9 cellular contexts compared by ENCODE assay signal in the genomic region with DNA sequence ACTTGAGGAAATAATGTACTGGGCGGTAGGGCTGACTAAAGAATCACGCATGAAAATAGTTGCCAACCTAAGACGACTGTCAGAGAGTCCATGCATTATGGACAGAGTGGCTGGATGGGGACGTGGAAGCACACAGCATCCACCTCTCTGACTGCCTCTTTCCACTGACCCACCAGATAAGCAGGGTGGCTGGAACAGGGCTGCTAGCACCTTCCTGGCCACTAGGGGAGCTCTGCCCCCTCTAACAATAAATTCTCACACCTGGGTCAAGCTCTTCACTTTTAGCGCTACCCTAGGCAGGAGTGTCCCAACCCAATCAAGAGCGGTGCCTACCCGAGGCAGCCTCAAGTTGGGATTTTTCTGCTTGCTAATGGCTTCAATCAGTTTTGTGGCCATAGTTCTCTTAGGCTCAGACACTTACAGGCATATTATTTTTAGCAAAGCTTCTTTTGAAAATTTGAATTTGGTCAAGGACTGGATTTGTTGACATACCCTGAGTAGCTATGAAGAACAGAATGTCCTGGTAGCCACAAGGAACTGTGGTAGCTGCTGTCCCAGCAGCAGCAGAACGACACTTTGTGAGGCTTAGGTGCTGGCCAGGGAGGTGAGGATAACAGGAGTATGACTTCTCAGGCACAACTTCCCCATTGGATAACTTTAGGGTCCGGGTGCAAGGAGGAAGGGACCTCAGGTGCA. TPM values are rescaled to one million over a fixed set of nuclear protein-coding genes. Genes with fewer than 3 reads are reported as not detected.
DNase-seq lines count a peak whose midpoint lies in the region; ATAC-seq, FAIRE-seq and TF ChIP-seq lines count a peak whose summit lies in the region.
"Had no signal": no experiment of that assay in that cellular context is flagged by ENCODE, and none has a peak within 500 bp of the region (broad histone marks: within the 10 kb centered on the region; RNA-seq: fewer than 3 reads in every experiment).

No MANE protein-coding gene starts in this region.

- ATAC-seq in CD4-positive, alpha-beta T cell (ENCODE audit: poor library complexity) = peak; percentile 94
- ATAC-seq in GM18907 (IDR thresholded peaks at IDR 0.05; ENCODE audit: unreplicated experiment) = peak; percentile 74

- CTCF ChIA-PET in CD4-positive, alpha-beta T cell (lab: Charles Lee) = interaction anchor here (0.5 to 3.6 kb wide), 29 partner anchors 9 to 93 kb away, joined by 3 to 32 read pairs (median 4); partner anchors contain the start of genes ARHGEF39, CCDC107, RMRP and SIT1

- no peaks in the 10 kb centered on the region for H3K9me3 ChIP-seq in CD4-positive, alpha-beta T cell (ENCODE audit: control insufficient read depth, low read length)
- H3K9me3 ChIP-seq in SU-DHL-6 (ENCODE audit: insufficient read depth, low read length) = no peaks in the 10 kb centered on the region
- no peaks in the 10 kb centered on the region for H3K9me3 ChIP-seq in ascending aorta

- POLR2A ChIA-PET in CD4-positive, alpha-beta T cell (lab: Charles Lee) = interaction anchor here (0.5 to 2.8 kb wide), 15 partner anchors 10 to 93 kb away, joined by 3 to 24 read pairs (median 5); partner anchors contain the start of genes ARHGEF39, CCDC107, CREB3 and GBA2

- H3K36me3 Mint-ChIP-seq in CD4-positive, alpha-beta T cell (ENCODE audit: low read depth) = no peaks in the 10 kb centered on the region

- FAIRE-seq in HTR-8/SVneo (lab: Jason Lieb, UNC) = peak; percentile 9

- no peaks in the 10 kb centered on the region for H3K27me3 Mint-ChIP-seq in CD4-positive, alpha-beta T cell

- H3K9me2 ChIP-seq in SU-DHL-6 (replicated peaks; ENCODE audit: insufficient read depth, low read length) = no peaks in the 10 kb centered on the region

- no peak overlapping the region for H3K4me3 Mint-ChIP-seq in CD4-positive, alpha-beta T cell

- no peak overlapping the region for H3K27ac ChIP-seq in CD4-positive, alpha-beta T cell (ENCODE audit: low read depth, low read length)
- H3K27ac ChIP-seq in SU-DHL-6 (ENCODE audit: low read depth, low read length) = no peak overlapping the region
- H3K27ac ChIP-seq in ascending aorta = peak overlapping the region; percentile 93 to 97

- no peaks in the 10 kb centered on the region for H3F3A ChIP-seq in SU-DHL-6 (ENCODE audit: insufficient read depth)

- H3K36me3 ChIP-seq in SU-DHL-6 (ENCODE audit: low read length) = peaks cover 14% of the 10 kb centered on the region; the same call in 1 of the 2 replicates
- H3K36me3 ChIP-seq in ascending aorta = peaks cover 53 to 59% of the 10 kb centered on the region in 2 donors

- H4K20me1 ChIP-seq in SU-DHL-6 (ENCODE audit: low read depth, low read length) = no peaks in the 10 kb centered on the region

- H3K27me3 ChIP-seq in CD4-positive, alpha-beta T cell (ENCODE audit: control insufficient read depth, insufficient read depth, low read length) = no peaks in the 10 kb centered on the region
- H3K27me3 ChIP-seq in SU-DHL-6 (ENCODE audit: low read length) (no peaks in the 10 kb centered on the region), ascending aorta (no peaks in the 10 kb centered on the region)

- H3K9me3 Mint-ChIP-seq in CD4-positive, alpha-beta T cell = no peaks in the 10 kb centered on the region

- peak; percentile 29 to 59 (median 40) for DNase-seq in CD4-positive, alpha-beta T cell
- DNase-seq in HTR-8/SVneo (ENCODE audit: insufficient read length, low spot score) = peak; percentile 45
- DNase-seq in ascending aorta (ENCODE audit: low spot score in 2 of 2) = peak in 1 of 2 donors; percentile 82
- DNase-seq in iPS-NIHi11 (ENCODE audit: low spot score) = peak; percentile 84
- DNase-seq in stimulated activated CD4-positive, alpha-beta T cell treated with anti-CD3 and anti-CD28 coated beads, Interleukin-12 subunit alpha, Interleukin-12 subunit beta, amount 100 ng/mL, for 48 hours (ENCODE audit: low read depth in 2 of 3, low spot score in 1 of 3) = peak; percentile 24 to 50 (median 26)
- no peak for DNase-seq in kidney glomerular epithelial cell (lab: John Stamatoyannopoulos, UW)

- no peak overlapping the region for H3K9ac ChIP-seq in SU-DHL-6 (ENCODE audit: low read length)

- H3K4me2 ChIP-seq in SU-DHL-6 (ENCODE audit: low read depth, low read length, poor library complexity, severe bottlenecking) = no peak overlapping the region

- peak overlapping the region; percentile 24 for H3K27ac Mint-ChIP-seq in CD4-positive, alpha-beta T cell

- no peak overlapping the region for H2AFZ ChIP-seq in SU-DHL-6 (ENCODE audit: low read depth, low read length, severe bottlenecking)

- no peaks in the 10 kb centered on the region for H3K79me2 ChIP-seq in SU-DHL-6 (ENCODE audit: insufficient read depth, low read length)

- peaks cover 18% of the 10 kb centered on the region for H3K4me1 Mint-ChIP-seq in CD4-positive, alpha-beta T cell (ENCODE audit: low read depth)

- peak; percentile 97 for TF ChIP-seq CTCF in CD4-positive, alpha-beta T cell (IDR thresholded peaks at IDR 0.05)
- peak; percentile 95 for TF ChIP-seq CTCF in SU-DHL-6 (IDR thresholded peaks at IDR 0.05; ENCODE audit: insufficient read depth, low read length, poor library complexity, severe bottlenecking)
- peak; percentile 79 to 87 (median 87) for TF ChIP-seq CTCF in ascending aorta (IDR thresholded peaks at IDR 0.05)

- intact Hi-C loops in CD4-positive, alpha-beta T cell (cut with DNase I, micrococcal nuclease) = loop anchor here (1.0 to 2.0 kb wide), 6 partner anchors 30 to 92 kb away; partner anchors contain the start of genes CCDC107 (in 2 of the 2), RMRP (in 2 of the 2) and TESK1 (in 1 of the 2)
- intact Hi-C loops in ascending aorta (cut with DNase I) = loop anchor here (1.0 to 10.0 kb wide), 3 partner anchors 30 to 202 kb away; partner anchors contain the start of gene RUSC2

- no peak overlapping the region for H3K4me3 ChIP-seq in SU-DHL-6 (ENCODE audit: insufficient read depth, low read length, poor library complexity, severe bottlenecking)
- H3K4me3 ChIP-seq in ascending aorta = no peak overlapping the region

- H3K4me1 ChIP-seq in ascending aorta = peaks cover 3 to 48% of the 10 kb centered on the region in 2 donors

RNA-seq across cellular contexts. Expression of gene TPM2, which starts 6.9 kb away (rescaled TPM):
- 10 to 100 TPM; 63.1 to 63.5 TPM for total RNA-seq in CD4-positive, alpha-beta T cell
- total RNA-seq in ascending aorta = 1,923 TPM

RNA-seq across cellular contexts. Expression of gene CA9, which starts 22.9 kb away (rescaled TPM):
- not detected for total RNA-seq in CD4-positive, alpha-beta T cell
- 3.9 TPM for total RNA-seq in ascending aorta
- total RNA-seq: subcutaneous adipose tissue had no signal

RNA-seq across cellular contexts. Expression of gene ARHGEF39, which starts 31.7 kb away (rescaled TPM):
- under 1 TPM; 0.08 to 0.17 TPM for total RNA-seq in CD4-positive, alpha-beta T cell
- total RNA-seq in ascending aorta = 1.1 TPM

RNA-seq across cellular contexts. Expression of gene TLN1, which starts 35.3 kb away (rescaled TPM):
- 100 to 1,000 TPM; 149 to 151 TPM for total RNA-seq in CD4-positive, alpha-beta T cell
- 735 TPM for total RNA-seq in ascending aorta

RNA-seq across cellular contexts. Expression of gene CREB3, which starts 35.8 kb away (rescaled TPM):
- 10 to 100 TPM; 13.7 to 15.4 TPM for total RNA-seq in CD4-positive, alpha-beta T cell
- total RNA-seq in ascending aorta = 48.3 TPM

Comparison
In these comparisons a context has a peak if more than half of its experiments do, and no peak if none do; other contexts are left out.
1. H3K27ac ChIP-seq: peak in ascending aorta (2 of 2); none in CD4-positive, alpha-beta T cell (single experiment) and SU-DHL-6 (single experiment).
2. RNA of gene TPM2, which starts 6.9 kb away (total RNA-seq): 1,923 TPM in ascending aorta (single experiment); 63.1 to 63.5 TPM in CD4-positive, alpha-beta T cell; every median in the first group is over 10 times any median in the second.
3. Peak in every context shown above with its lines, with median percentiles within 50 percentile points of each other: CTCF ChIP-seq.